Comparison of ENCODE assay signal across 8 cellular contexts in the genomic region with DNA sequence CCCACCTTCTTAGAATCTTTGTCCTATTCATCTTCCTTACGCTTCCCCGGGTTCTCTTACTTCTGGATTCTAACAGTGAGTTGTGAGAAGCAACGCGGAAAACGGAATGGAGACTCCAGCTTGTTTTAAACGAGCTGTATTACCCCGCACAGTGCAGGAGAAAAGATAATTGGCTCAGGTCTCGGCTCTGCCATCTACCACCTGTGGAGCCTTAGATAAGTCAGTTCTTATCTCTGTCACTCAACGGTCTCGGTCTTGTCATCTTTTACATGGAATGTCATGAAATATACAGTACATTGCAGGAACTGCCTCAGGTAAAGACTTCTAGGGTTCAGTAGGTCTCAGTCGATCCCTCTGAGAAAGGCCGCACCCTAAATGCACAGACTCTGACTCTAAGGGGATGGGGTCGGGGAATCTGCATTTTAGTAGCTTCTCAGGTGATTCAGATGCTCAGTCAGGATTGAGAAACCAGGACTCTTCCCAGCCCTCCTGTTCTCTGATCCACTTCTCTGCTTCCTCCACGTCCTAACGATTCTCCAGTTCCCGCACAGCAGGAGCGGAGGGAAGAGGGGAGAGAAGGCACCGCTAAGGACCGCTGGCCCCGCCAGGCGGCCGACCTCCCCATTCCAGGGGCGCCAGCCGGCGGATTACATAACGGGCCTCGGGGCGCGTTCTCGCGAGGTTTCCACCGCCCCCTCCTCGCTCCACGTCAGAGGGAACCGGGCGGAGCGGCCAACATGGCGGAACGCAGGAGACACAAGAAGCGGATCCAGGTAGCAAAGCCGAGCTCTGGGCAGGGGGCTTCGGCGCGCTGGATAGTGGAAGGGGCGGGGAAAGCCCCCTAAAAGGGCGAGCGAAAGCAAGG. TPM values are rescaled to one million over a fixed set of nuclear protein-coding genes. Genes with fewer than 3 reads are reported as not detected.
DNase-seq lines count a peak whose midpoint lies in the region; ATAC-seq and TF ChIP-seq lines count a peak whose summit lies in the region.

A gene with protein sequence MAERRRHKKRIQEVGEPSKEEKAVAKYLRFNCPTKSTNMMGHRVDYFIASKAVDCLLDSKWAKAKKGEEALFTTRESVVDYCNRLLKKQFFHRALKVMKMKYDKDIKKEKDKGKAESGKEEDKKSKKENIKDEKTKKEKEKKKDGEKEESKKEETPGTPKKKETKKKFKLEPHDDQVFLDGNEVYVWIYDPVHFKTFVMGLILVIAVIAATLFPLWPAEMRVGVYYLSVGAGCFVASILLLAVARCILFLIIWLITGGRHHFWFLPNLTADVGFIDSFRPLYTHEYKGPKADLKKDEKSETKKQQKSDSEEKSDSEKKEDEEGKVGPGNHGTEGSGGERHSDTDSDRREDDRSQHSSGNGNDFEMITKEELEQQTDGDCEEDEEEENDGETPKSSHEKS (plus strand): TSS at position 722 of the 865 bp plus-strand sequence. CDS start 16 bp downstream, at position 738.

- H3K27ac ChIP-seq in IMR-90 (ENCODE audit: insufficient read depth, low read length) (peak within 1 kb of the TSS; percentile 89), OCI-LY7 (ENCODE audit: low read depth, low read length, poor library complexity, severe bottlenecking) (peak within 1 kb of the TSS; percentile 88), epithelial cell of prostate (peak within 1 kb of the TSS; percentile 59)

- peaks cover 3% of the 10 kb centered on the region; the same call in 1 of the 2 replicates for H3K27me3 ChIP-seq in IMR-90 (ENCODE audit: control insufficient read depth, insufficient read depth, low read length)

- H3K9me2 ChIP-seq in OCI-LY7 (ENCODE audit: insufficient read depth, low read length): no peaks in the 10 kb centered on the region

- H3K79me1 ChIP-seq in IMR-90 (ENCODE audit: low read depth in 1 of 2, low read length in 2 of 2): peaks cover 3 to 33% of the 10 kb centered on the region in 2 experiments; a peak in 2 of 4 replicates

- H3K79me2 ChIP-seq in OCI-LY7 (ENCODE audit: insufficient read depth, low read depth, low read length): peaks cover 60% of the 10 kb centered on the region

- peak within 1 kb of the TSS; percentile 96 for H2AK9ac ChIP-seq in IMR-90 (replicated peaks; ENCODE audit: low read depth, low read length, poor library complexity)

- peaks cover 2% of the 10 kb centered on the region; the same call in 1 of the 2 replicates for H3K4me1 ChIP-seq in IMR-90 (ENCODE audit: control insufficient read depth, insufficient read depth, low read length)
- H3K4me1 ChIP-seq in OCI-LY7 (ENCODE audit: insufficient read depth, low read length, poor library complexity, severe bottlenecking): peaks cover 67% of the 10 kb centered on the region

- peaks cover 2% of the 10 kb centered on the region; the same call in 1 of the 2 replicates for H3K9me1 ChIP-seq in IMR-90 (ENCODE audit: insufficient read depth, low read length)

- H2BK120ac ChIP-seq in IMR-90 (ENCODE audit: low read depth, low read length): peak within 1 kb of the TSS; percentile 91

- H2AFZ ChIP-seq in IMR-90 (replicated peaks; ENCODE audit: low read length, poor library complexity) (peak within 1 kb of the TSS; percentile 99), OCI-LY7 (ENCODE audit: low read length) (peak within 1 kb of the TSS; percentile 16; the same call in 1 of the 2 replicates)

- H3K4me2 ChIP-seq in IMR-90 (ENCODE audit: low read depth, low read length) (peak within 1 kb of the TSS; percentile 86), OCI-LY7 (ENCODE audit: low read length) (peak within 1 kb of the TSS; percentile 90)

- CTCF ChIA-PET in IMR-90 (lab: Yijun Ruan, JAX) (no interaction called here), OCI-LY7 (lab: Charles Lee; ENCODE audit: unreplicated experiment) (interaction anchor here (0.9 to 1.9 kb wide), 6 partner anchors 12 to 54 kb away, joined by 3 to 8 read pairs (median 4); no protein-coding TSS in a partner anchor)

- WGBS in IMR-90 (ENCODE audit: extremely low coverage in 2 of 2, insufficient read length in 1 of 2), 2 experiments: 15% methylated on average over 16 of the region's 47 CpGs; no CpG with 5 or more reads in 1 of the 2 experiments

- H4K5ac ChIP-seq in IMR-90 (ENCODE audit: low read depth, low read length): peak within 1 kb of the TSS; percentile 90

- H3K36me3 ChIP-seq in IMR-90 (ENCODE audit: control insufficient read depth, insufficient read depth, low read length) (peaks cover 1% of the 10 kb centered on the region; the same call in 1 of the 2 replicates), OCI-LY7 (ENCODE audit: insufficient read depth, low read length) (peaks cover 37% of the 10 kb centered on the region)

- peak within 1 kb of the TSS; percentile 77 for H3K18ac ChIP-seq in IMR-90 (ENCODE audit: low read depth, low read length)

- peak; percentile 88 for TF ChIP-seq POLR2A in IMR-90 (IDR thresholded peaks at IDR 0.05; ENCODE audit: low read depth, low read length)

- DNase-seq in DMS114 treated with DMSO at 0.1 percent for 48 hours (lab: John Stamatoyannopoulos, UW; ENCODE audit: unreplicated experiment) (peak; percentile 77), IMR-90 (peak; percentile 88), OCI-LY7 (ENCODE audit: low spot score) (peak; percentile 97), activated T-cell treated with anti-CD3 and anti-CD28 coated beads for 24 hours (ENCODE audit: low read depth) (peak; percentile 91), epithelial cell of prostate (ENCODE audit: low read depth, low spot score) (peak; percentile 40), mucosa of gallbladder (ENCODE audit: low spot score) (peak; percentile 95)
- DNase-seq in stimulated activated CD8-positive, alpha-beta memory T cell treated with anti-CD3 and anti-CD28 coated beads, Interleukin-4, amount 100 ng/mL, for 4 hours (ENCODE audit: low read depth in 2 of 2, low spot score in 1 of 2): peak; percentile 86 to 94

- peak within 1 kb of the TSS; percentile 96 for H3K4ac ChIP-seq in IMR-90 (ENCODE audit: low read depth, low read length)

- peak within 1 kb of the TSS; percentile 76; the same call in 1 of the 3 replicates for H2BK15ac ChIP-seq in IMR-90 (ENCODE audit: low read depth, low read length)

- in situ Hi-C loops in IMR-90 (cut with MboI; ENCODE audit: low sequenced_read_pairs): no loop called here

- H4K91ac ChIP-seq in IMR-90 (ENCODE audit: insufficient read depth, low read depth, low read length): peak within 1 kb of the TSS; percentile 93

- peak within 1 kb of the TSS; percentile 99 for H3K14ac ChIP-seq in IMR-90 (replicated peaks; ENCODE audit: low read depth, low read length)

- H3K9ac ChIP-seq in IMR-90 (ENCODE audit: low read depth, low read length): peak within 1 kb of the TSS; percentile 87

- H2BK20ac ChIP-seq in IMR-90 (ENCODE audit: low read depth, low read length): peak within 1 kb of the TSS; percentile 69; the same call in 1 of the 2 replicates

- peaks cover 31% of the 10 kb centered on the region for H4K20me1 ChIP-seq in IMR-90 (ENCODE audit: insufficient read depth, low read length)
- H4K20me1 ChIP-seq in OCI-LY7 (ENCODE audit: insufficient read depth, low read length): peaks cover 25% of the 10 kb centered on the region; the same call in 1 of the 2 replicates

- peak within 1 kb of the TSS; percentile 42 for H2AK5ac ChIP-seq in IMR-90 (ENCODE audit: low read depth, low read length)

- no peaks in the 10 kb centered on the region for H3K9me3 ChIP-seq in IMR-90 (ENCODE audit: control insufficient read depth, insufficient read depth, low read length)
- H3K9me3 ChIP-seq in OCI-LY7 (ENCODE audit: low read length): peaks cover 6% of the 10 kb centered on the region; the same call in 1 of the 2 replicates

- intact Hi-C loops in IMR-90 (cut with micrococcal nuclease) (loop anchor here (5.0 kb wide), 1 partner anchor 104 kb away; no protein-coding TSS in a partner anchor), OCI-LY7 (cut with micrococcal nuclease; ENCODE audit: unreplicated experiment) (loop anchor here (1.0 to 2.0 kb wide), 6 partner anchors 26 to 392 kb away; a partner anchor contains a TSS)

- TF ChIP-seq RAD21 in IMR-90 (IDR thresholded peaks at IDR 0.05; ENCODE audit: low read length): peak; percentile 43

- BruUV-seq in IMR-90 (replicated peaks; lab: Mats Ljungman, UMichigan) (no TSS peak), OCI-LY7 (replicated peaks; lab: Mats Ljungman, UMichigan) (no TSS peak)

- ATAC-seq in GM21528 (IDR thresholded peaks at IDR 0.05; ENCODE audit: low FRiP score, unreplicated experiment): peak; percentile 88
- ATAC-seq in IMR-90 (ENCODE audit: low read depth): peak; percentile 93

- POLR2A ChIA-PET in IMR-90 (lab: Charles Lee; ENCODE audit: unreplicated experiment) (no interaction called here), OCI-LY7 (lab: Charles Lee) (interaction anchor here (0.6 to 10.1 kb wide), 18 partner anchors 11 to 394 kb away, joined by 3 to 559 read pairs (median 4); a partner anchor contains a TSS)

- TF ChIP-seq CTCF in IMR-90 (conservative IDR thresholded peaks at IDR 0.05; ENCODE audit: low read depth, low read length) (peak; percentile 49), OCI-LY7 (conservative IDR thresholded peaks at IDR 0.05; ENCODE audit: low read length) (peak; percentile 78)

- dilution Hi-C loops in IMR-90 (cut with HindIII; ENCODE audit: low sequenced_read_pairs, unreplicated experiment): no loop called here

- peak within 1 kb of the TSS; percentile 80 for H2BK5ac ChIP-seq in IMR-90 (ENCODE audit: low read depth, low read length, poor library complexity, severe bottlenecking)

- H3K4me3 ChIP-seq in IMR-90 (ENCODE audit: insufficient read depth, low read depth, low read length): peak within 1 kb of the TSS; percentile 99
- H3K4me3 ChIP-seq in OCI-LY7 (ENCODE audit: low read depth, low read length, poor library complexity, severe bottlenecking): peak within 1 kb of the TSS; percentile 81

- peak within 1 kb of the TSS; percentile 87 for H3K56ac ChIP-seq in IMR-90 (ENCODE audit: extremely low read depth, insufficient read depth, low read length)

- H4K8ac ChIP-seq in IMR-90 (ENCODE audit: low read depth in 2 of 2, low read length in 2 of 2): peak within 1 kb of the TSS; percentile 85 to 91

- H3K23ac ChIP-seq in IMR-90 (ENCODE audit: low read depth, low read length): peak within 1 kb of the TSS; percentile 91

TF ChIP-seq in IMR-90, 13 proteins besides CTCF, POLR2A, EP300 and RAD21:
- peak; percentile 33; the same call in 1 of the 2 replicates for TF ChIP-seq RFX5 (IDR thresholded peaks at IDR 0.05; ENCODE audit: low read depth, low read length)
- peak; percentile 91; the same call in 1 of the 2 replicates for TF ChIP-seq MAZ (IDR thresholded peaks at IDR 0.05; ENCODE audit: borderline replicate concordance, low read depth, low read length)
- TF ChIP-seq SMC3 (IDR thresholded peaks at IDR 0.05; ENCODE audit: low read depth, low read length): 0 out of 2 replicates have a peak, but pooled peaks have one; percentile 7
- peak; percentile 89 for TF ChIP-seq CEBPB (IDR thresholded peaks at IDR 0.05; ENCODE audit: low read depth, low read length)
- TF ChIP-seq CHD1 (IDR thresholded peaks at IDR 0.05; ENCODE audit: low read depth, low read length): no peak

RNA-seq across cellular contexts. Expression of the gene that starts here (rescaled TPM):
- total RNA-seq in IMR-90 (2012; rRNA removed) (33.2 and 52.2 TPM in 2 replicates), OCI-LY7 (2022) (163 and 176 TPM in 2 replicates), mucosa of gallbladder (135 TPM)
- polyA plus RNA-seq in IMR-90 (2012; rRNA removed): 33.3 and 36.6 TPM in 2 replicates
- polyA plus RNA-seq in IMR-90 (2012; cell fraction: cytosol; rRNA removed): 3.3 and 6.6 TPM in 2 replicates
- polyA plus RNA-seq in IMR-90 (2012; cell fraction: nucleus; rRNA removed; ENCODE audit: low replicate concordance): 2.0 and 30.9 TPM in 2 replicates
- total RNA-seq in OCI-LY7 (2014; rRNA removed; shearing (Covaris generic)): 64.5 and 77.4 TPM in 2 replicates

Comparison
In these comparisons a context has a peak if more than half of its experiments do, and no peak if none do; other contexts are left out.
1. Peak in every context shown above with its lines: DNase-seq, ATAC-seq, H3K4me3 ChIP-seq and H3K27ac ChIP-seq.
2. DNase-seq: peak in every context shown above with its lines; median percentile 97 in OCI-LY7; 95 in mucosa of gallbladder; 91 in activated T-cell treated with anti-CD3 and anti-CD28 coated beads for 24 hours; 90 in stimulated activated CD8-positive, alpha-beta memory T cell treated with anti-CD3 and anti-CD28 coated beads, Interleukin-4, amount 100 ng/mL, for 4 hours; 88 in IMR-90; 77 in DMS114 treated with DMSO at 0.1 percent for 48 hours; 40 in epithelial cell of prostate.